In the genomic region with DNA sequence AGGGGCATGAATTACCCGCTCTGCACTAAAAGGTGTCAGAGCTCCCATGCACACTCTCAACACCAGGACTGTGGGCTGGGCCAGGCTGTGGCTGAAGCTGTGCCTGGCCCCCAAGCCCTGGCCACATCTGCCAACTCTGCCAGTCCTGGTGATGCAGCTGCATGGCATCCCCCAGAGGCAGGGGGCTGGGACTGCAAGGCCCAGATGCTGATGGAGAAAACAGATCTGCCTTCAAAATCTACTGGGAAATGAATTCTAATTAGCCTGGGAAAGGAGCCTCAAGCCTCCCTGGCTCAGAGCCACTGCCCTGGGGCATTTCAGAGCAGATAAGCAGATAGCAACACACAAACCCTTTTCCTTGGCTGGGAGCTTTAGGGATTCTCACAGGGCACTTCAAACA, we compare ENCODE assay signal across 1 cellular context.
TF ChIP-seq lines count a peak whose summit lies in the region.

No MANE protein-coding gene starts in this region.

TF ChIP-seq in GM12878, 131 proteins besides CTCF, POLR2A, EP300 and RAD21:
- TF ChIP-seq ASH2L (IDR thresholded peaks at IDR 0.05; ENCODE audit: borderline replicate concordance, low read depth) (no peak), IRF4 (IDR thresholded peaks at IDR 0.05; ENCODE audit: low read depth, low read length) (no peak), MEF2B (IDR thresholded peaks at IDR 0.05; ENCODE audit: partially characterized antibody, poor library complexity, severe bottlenecking) (no peak), PML (IDR thresholded peaks at IDR 0.05; ENCODE audit: low read length) (no peak), PAX8 (IDR thresholded peaks at IDR 0.05) (no peak), MXI1 (IDR thresholded peaks at IDR 0.05; ENCODE audit: low read depth, low read length) (no peak), POU2F2 (IDR thresholded peaks at IDR 0.05; ENCODE audit: borderline replicate concordance, low read depth, low read length) (no peak)
- TF ChIP-seq, protein P1, sequence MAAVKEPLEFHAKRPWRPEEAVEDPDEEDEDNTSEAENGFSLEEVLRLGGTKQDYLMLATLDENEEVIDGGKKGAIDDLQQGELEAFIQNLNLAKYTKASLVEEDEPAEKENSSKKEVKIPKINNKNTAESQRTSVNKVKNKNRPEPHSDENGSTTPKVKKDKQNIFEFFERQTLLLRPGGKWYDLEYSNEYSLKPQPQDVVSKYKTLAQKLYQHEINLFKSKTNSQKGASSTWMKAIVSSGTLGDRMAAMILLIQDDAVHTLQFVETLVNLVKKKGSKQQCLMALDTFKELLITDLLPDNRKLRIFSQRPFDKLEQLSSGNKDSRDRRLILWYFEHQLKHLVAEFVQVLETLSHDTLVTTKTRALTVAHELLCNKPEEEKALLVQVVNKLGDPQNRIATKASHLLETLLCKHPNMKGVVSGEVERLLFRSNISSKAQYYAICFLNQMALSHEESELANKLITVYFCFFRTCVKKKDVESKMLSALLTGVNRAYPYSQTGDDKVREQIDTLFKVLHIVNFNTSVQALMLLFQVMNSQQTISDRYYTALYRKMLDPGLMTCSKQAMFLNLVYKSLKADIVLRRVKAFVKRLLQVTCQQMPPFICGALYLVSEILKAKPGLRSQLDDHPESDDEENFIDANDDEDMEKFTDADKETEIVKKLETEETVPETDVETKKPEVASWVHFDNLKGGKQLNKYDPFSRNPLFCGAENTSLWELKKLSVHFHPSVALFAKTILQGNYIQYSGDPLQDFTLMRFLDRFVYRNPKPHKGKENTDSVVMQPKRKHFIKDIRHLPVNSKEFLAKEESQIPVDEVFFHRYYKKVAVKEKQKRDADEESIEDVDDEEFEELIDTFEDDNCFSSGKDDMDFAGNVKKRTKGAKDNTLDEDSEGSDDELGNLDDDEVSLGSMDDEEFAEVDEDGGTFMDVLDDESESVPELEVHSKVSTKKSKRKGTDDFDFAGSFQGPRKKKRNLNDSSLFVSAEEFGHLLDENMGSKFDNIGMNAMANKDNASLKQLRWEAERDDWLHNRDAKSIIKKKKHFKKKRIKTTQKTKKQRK (IDR thresholded peaks at IDR 0.05; ENCODE audit: low read depth, low read length) = no peak
- TF ChIP-seq, protein P2, sequence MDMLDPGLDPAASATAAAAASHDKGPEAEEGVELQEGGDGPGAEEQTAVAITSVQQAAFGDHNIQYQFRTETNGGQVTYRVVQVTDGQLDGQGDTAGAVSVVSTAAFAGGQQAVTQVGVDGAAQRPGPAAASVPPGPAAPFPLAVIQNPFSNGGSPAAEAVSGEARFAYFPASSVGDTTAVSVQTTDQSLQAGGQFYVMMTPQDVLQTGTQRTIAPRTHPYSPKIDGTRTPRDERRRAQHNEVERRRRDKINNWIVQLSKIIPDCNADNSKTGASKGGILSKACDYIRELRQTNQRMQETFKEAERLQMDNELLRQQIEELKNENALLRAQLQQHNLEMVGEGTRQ (IDR thresholded peaks at IDR 0.05; ENCODE audit: borderline replicate concordance, low read depth, low read length) = no peak
- TF ChIP-seq, protein P3, sequence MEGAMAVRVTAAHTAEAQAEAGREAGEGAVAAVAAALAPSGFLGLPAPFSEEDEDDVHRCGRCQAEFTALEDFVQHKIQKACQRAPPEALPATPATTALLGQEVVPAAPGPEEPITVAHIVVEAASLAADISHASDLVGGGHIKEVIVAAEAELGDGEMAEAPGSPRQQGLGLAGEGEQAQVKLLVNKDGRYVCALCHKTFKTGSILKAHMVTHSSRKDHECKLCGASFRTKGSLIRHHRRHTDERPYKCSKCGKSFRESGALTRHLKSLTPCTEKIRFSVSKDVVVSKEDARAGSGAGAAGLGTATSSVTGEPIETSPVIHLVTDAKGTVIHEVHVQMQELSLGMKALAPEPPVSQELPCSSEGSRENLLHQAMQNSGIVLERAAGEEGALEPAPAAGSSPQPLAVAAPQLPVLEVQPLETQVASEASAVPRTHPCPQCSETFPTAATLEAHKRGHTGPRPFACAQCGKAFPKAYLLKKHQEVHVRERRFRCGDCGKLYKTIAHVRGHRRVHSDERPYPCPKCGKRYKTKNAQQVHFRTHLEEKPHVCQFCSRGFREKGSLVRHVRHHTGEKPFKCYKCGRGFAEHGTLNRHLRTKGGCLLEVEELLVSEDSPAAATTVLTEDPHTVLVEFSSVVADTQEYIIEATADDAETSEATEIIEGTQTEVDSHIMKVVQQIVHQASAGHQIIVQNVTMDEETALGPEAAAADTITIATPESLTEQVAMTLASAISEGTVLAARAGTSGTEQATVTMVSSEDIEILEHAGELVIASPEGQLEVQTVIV (IDR thresholded peaks at IDR 0.05; ENCODE audit: borderline replicate concordance, partially characterized antibody) = no peak
- TF ChIP-seq, protein P4, sequence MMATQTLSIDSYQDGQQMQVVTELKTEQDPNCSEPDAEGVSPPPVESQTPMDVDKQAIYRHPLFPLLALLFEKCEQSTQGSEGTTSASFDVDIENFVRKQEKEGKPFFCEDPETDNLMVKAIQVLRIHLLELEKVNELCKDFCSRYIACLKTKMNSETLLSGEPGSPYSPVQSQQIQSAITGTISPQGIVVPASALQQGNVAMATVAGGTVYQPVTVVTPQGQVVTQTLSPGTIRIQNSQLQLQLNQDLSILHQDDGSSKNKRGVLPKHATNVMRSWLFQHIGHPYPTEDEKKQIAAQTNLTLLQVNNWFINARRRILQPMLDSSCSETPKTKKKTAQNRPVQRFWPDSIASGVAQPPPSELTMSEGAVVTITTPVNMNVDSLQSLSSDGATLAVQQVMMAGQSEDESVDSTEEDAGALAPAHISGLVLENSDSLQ (IDR thresholded peaks at IDR 0.05) = no peak
